In genomic region chr4:151316645-151317044, GRCh38 we compare ENCODE assay signal across 33 cellular contexts. TPM values are rescaled to one million over a fixed set of nuclear protein-coding genes. Genes with fewer than 3 reads are reported as not detected.
DNase-seq lines count a peak whose midpoint lies in the region; ATAC-seq, FAIRE-seq and TF ChIP-seq lines count a peak whose summit lies in the region.
"Had no signal": no experiment of that assay in that cellular context is flagged by ENCODE, and none has a peak within 500 bp of the region (broad histone marks: within the 10 kb centered on the region; RNA-seq: fewer than 3 reads in every experiment).

No MANE protein-coding gene starts in this region.

- H3K4me1 ChIP-seq in heart right ventricle (peaks cover 7 to 84% (median 61%) of the 10 kb centered on the region in 9 donors), esophagus muscularis mucosa (peaks cover 64 to 93% (median 74%) of the 10 kb centered on the region in 4 donors), mucosa of descending colon (ENCODE audit: low read depth) (peaks cover 29% of the 10 kb centered on the region), transverse colon (peaks cover 14 to 79% (median 52%) of the 10 kb centered on the region in 4 donors)
- H3K4me1 ChIP-seq: prostate gland had no signal

- TF ChIP-seq CTCF in heart right ventricle (IDR thresholded peaks at IDR 0.05) (no peak), esophagus muscularis mucosa (IDR thresholded peaks at IDR 0.05) (no peak), mucosa of descending colon (IDR thresholded peaks at IDR 0.05) (no peak), transverse colon (IDR thresholded peaks at IDR 0.05) (no peak), brain microvascular endothelial cell (IDR thresholded peaks at IDR 0.05; ENCODE audit: low read depth, low read length, missing control alignments) (no peak)

- ATAC-seq in heart right ventricle, result peak in 6 of 8 donors; percentile 14 to 56 (median 20)
- no peak for ATAC-seq in Right ventricle myocardium superior (ENCODE audit: poor library complexity)
- peak; percentile 80 for ATAC-seq in mucosa of descending colon
- ATAC-seq: A549; activated CD4-positive, alpha-beta T cell treated with anti-CD3 and anti-CD28 coated beads for 36 hours; stimulated activated naive CD8-positive, alpha-beta T cell treated with anti-CD3 and anti-CD28 coated beads, Interleukin-15, amount 100 ng/mL, for 72 hours; T-helper 17 cell had no signal

- intact Hi-C loops in heart right ventricle (cut with DNase I) (no loop called here), Right ventricle myocardium superior (cut with DNase I) (no loop called here), esophagus muscularis mucosa (cut with DNase I) (no loop called here), mucosa of descending colon (cut with DNase I, micrococcal nuclease) (no loop called here), transverse colon (cut with DNase I; ENCODE audit: low total_unique reads) (loop anchor here (10.0 kb wide), 1 partner anchor 1458 kb away; the partner anchor contains the start of genes ARFIP1 and TIGD4)

- TF ChIP-seq POLR2A in esophagus muscularis mucosa (IDR thresholded peaks at IDR 0.05; ENCODE audit: low read depth), result no peak
- TF ChIP-seq POLR2A in transverse colon (IDR thresholded peaks at IDR 0.05), result no peak
- TF ChIP-seq POLR2A in H54 (IDR thresholded peaks at IDR 0.05; ENCODE audit: low read depth, low read length), result no peak

- in situ Hi-C loops in transverse colon (cut with MboI; ENCODE audit: low pct_ligation_motif_present in 1 of 4, low pct_unique_long_range_greater_than_20kb in 1 of 4, low sequenced_read_pairs in 3 of 4), result no loop called here
- in situ Hi-C loops in brain microvascular endothelial cell (cut with HindIII; ENCODE audit: low pct_ligation_motif_present, low sequenced_read_pairs), result no loop called here

- H3K27me3 ChIP-seq in heart right ventricle, result no peaks in the 10 kb centered on the region
- no peaks in the 10 kb centered on the region for H3K27me3 ChIP-seq in esophagus muscularis mucosa
- H3K27me3 ChIP-seq in transverse colon, result no peaks in the 10 kb centered on the region
- no peaks in the 10 kb centered on the region for H3K27me3 ChIP-seq in brain microvascular endothelial cell (replicated peaks)
- H3K27me3 ChIP-seq: ascending aorta, tibial artery had no signal

- no peaks in the 10 kb centered on the region for H3K9me3 ChIP-seq in heart right ventricle
- no peaks in the 10 kb centered on the region for H3K9me3 ChIP-seq in esophagus muscularis mucosa
- H3K9me3 ChIP-seq in mucosa of descending colon, result no peaks in the 10 kb centered on the region
- H3K9me3 ChIP-seq in transverse colon, result no peaks in the 10 kb centered on the region
- H3K9me3 ChIP-seq: A549, ascending aorta, prostate gland, SK-N-SH, tibial artery had no signal

- WGBS in heart right ventricle, 2 donors, result 28 to 29% methylated on average over 2 of the region's 2 CpGs
- 36% methylated on average over 2 of the region's 2 CpGs for WGBS in esophagus muscularis mucosa
- 23 to 25% methylated on average over 2 of the region's 2 CpGs for WGBS in transverse colon (ENCODE audit: low coverage in 1 of 2), 2 donors

- H3K36me3 ChIP-seq in heart right ventricle (no peaks in the 10 kb centered on the region), esophagus muscularis mucosa (no peaks in the 10 kb centered on the region), mucosa of descending colon (ENCODE audit: low read depth) (no peaks in the 10 kb centered on the region), transverse colon (no peaks in the 10 kb centered on the region), brain microvascular endothelial cell (replicated peaks) (no peaks in the 10 kb centered on the region)
- H3K36me3 ChIP-seq: ascending aorta, prostate gland, tibial artery had no signal

- H3K4me3 ChIP-seq in heart right ventricle (no peak overlapping the region), esophagus muscularis mucosa (no peak overlapping the region), mucosa of descending colon (no peak overlapping the region), transverse colon (no peak overlapping the region), brain microvascular endothelial cell (ENCODE audit: low read depth, low read length) (no peak overlapping the region)
- H3K4me3 ChIP-seq: A549, ascending aorta, prostate gland, skin epidermis, tibial artery had no signal

- H3K27ac ChIP-seq in heart right ventricle (peak overlapping the region in 8 of 10 donors; percentile 39 to 92 (median 87)), esophagus muscularis mucosa (replicated peaks in 1 of 4) (peak overlapping the region in 2 of 4 donors; percentile 13 to 75), transverse colon (peak overlapping the region; percentile 29 to 52 (median 32)), brain microvascular endothelial cell (no peak overlapping the region)
- H3K27ac ChIP-seq: A549, prostate gland had no signal

- no peak for FAIRE-seq in H54 (lab: Jason Lieb, UNC)
- FAIRE-seq: A549, endothelial cell of umbilical vein had no signal

- no peak for DNase-seq in heart right ventricle
- no peak for DNase-seq in Right ventricle myocardium superior
- DNase-seq in esophagus muscularis mucosa (ENCODE audit: extremely low spot score), result peak; percentile 45
- DNase-seq in mucosa of descending colon, result no peak
- DNase-seq in transverse colon, result peak; percentile 33
- no peak for DNase-seq in H54 (ENCODE audit: insufficient read length, low spot score)
- DNase-seq in NCI-H510A (lab: John Stamatoyannopoulos, UW), result no peak
- DNase-seq in brain microvascular endothelial cell, result no peak
- DNase-seq: activated CD4-positive, alpha-beta T cell treated with anti-CD3 and anti-CD28 coated beads for 36 hours; activated effector memory CD4-positive, alpha-beta T cell treated with anti-CD3 and anti-CD28 coated beads, Interleukin-2, amount 50 U/mL, for 16 hours; activated naive CD8-positive, alpha-beta T cell treated with anti-CD3 and anti-CD28 coated beads for 36 hours; activated T-cell treated with anti-CD3 and anti-CD28 coated beads, Interleukin-2, amount 50 U/mL, for 1 hour; AML-193; CD4-positive, alpha-beta T cell; kidney glomerular epithelial cell; NCI-H1092; NCI-H1930; NCI-H526; SK-N-SH; stimulated activated CD4-positive, alpha-beta T cell treated with anti-CD3 and anti-CD28 coated beads, Interleukin-1b, Interleukin-23, amount 100 ng/mL, for 48 hours; stimulated activated CD8-positive, alpha-beta memory T cell treated with anti-CD3 and anti-CD28 coated beads, Interleukin-4, amount 100 ng/mL, for 48 hours; stimulated activated naive CD8-positive, alpha-beta T cell treated with anti-CD3 and anti-CD28 coated beads, Interleukin-15, amount 100 ng/mL, for 72 hours; T-helper 17 cell; tibial artery had no signal

- TF ChIP-seq EP300 in esophagus muscularis mucosa (IDR thresholded peaks at IDR 0.05) (no peak), transverse colon (IDR thresholded peaks at IDR 0.05; ENCODE audit: low read depth) (no peak)

RNA-seq across cellular contexts. Expression of gene SH3D19, which starts 8.8 kb away (rescaled TPM):
- total RNA-seq in heart right ventricle, result 100 to 1,000 TPM in 9 of 10 donors, 10 to 100 TPM in 1; 97.4 to 175 (median 123) TPM
- polyA plus RNA-seq in heart right ventricle, result 10 to 100 TPM; 32.4 to 71.8 TPM
- total RNA-seq in Right ventricle myocardium superior, result 96.7 TPM
- 100 to 1,000 TPM; 115 to 186 (median 177) TPM for total RNA-seq in esophagus muscularis mucosa
- 100 to 1,000 TPM in 2 of 3 donors, 10 to 100 TPM in 1; 97.5 to 140 (median 102) TPM for total RNA-seq in mucosa of descending colon
- total RNA-seq in transverse colon, result 100 to 1,000 TPM; 117 to 201 (median 130) TPM
- total RNA-seq: activated CD4-positive, alpha-beta T cell treated with anti-CD3 and anti-CD28 coated beads for 36 hours; activated naive CD8-positive, alpha-beta T cell treated with anti-CD3 and anti-CD28 coated beads for 36 hours; T-helper 17 cell had no signal

RNA-seq across cellular contexts. Expression of gene PRSS48, which starts 39.7 kb away (rescaled TPM):
- total RNA-seq in heart right ventricle, result not detected
- polyA plus RNA-seq in heart right ventricle, result not detected
- not detected for total RNA-seq in Right ventricle myocardium superior
- total RNA-seq in esophagus muscularis mucosa, result not detected
- total RNA-seq in mucosa of descending colon, result not detected
- not detected for total RNA-seq in transverse colon
- total RNA-seq: activated CD4-positive, alpha-beta T cell treated with anti-CD3 and anti-CD28 coated beads for 36 hours; activated naive CD8-positive, alpha-beta T cell treated with anti-CD3 and anti-CD28 coated beads for 36 hours; ascending aorta; CD4-positive, alpha-beta T cell; dermis microvascular lymphatic vessel endothelial cell; endothelial cell of umbilical vein; H4; myocyte; prostate gland; T-helper 17 cell had no signal
- polyA plus RNA-seq: A549, endothelial cell of umbilical vein, IgD-negative memory B cell, SK-N-SH had no signal

Comparison
In these comparisons a context has a peak if more than half of its experiments do, and no peak if none do; other contexts are left out.
1. DNase-seq: peak in esophagus muscularis mucosa (single experiment) and transverse colon (single experiment); none in heart right ventricle (0 of 2), Right ventricle myocardium superior (single experiment), mucosa of descending colon (0 of 3), H54 (single experiment), NCI-H510A (single experiment) and brain microvascular endothelial cell (single experiment).